13 cellular contexts compared by ENCODE assay signal in the genomic region with DNA sequence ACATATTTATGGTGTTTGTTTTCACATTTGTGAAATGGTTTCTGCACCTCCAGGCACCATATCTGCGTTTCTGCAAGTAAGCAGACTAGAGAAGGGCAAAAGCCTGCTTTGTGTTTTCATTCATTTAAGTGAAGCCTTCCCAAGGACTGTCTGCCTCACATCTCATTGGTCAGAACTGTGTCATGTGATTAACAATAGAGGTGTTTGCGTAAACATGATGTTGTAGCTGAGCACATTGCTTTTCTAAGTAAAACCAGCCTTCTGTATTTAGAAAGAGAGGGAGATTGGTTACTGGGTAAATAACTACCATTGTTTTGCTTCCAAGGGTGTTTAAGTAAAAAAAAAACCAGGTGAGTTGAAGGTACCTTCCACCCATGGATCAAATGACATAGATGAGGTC. TPM values are rescaled to one million over a fixed set of nuclear protein-coding genes. Genes with fewer than 3 reads are reported as not detected.
DNase-seq lines count a peak whose midpoint lies in the region; ATAC-seq and TF ChIP-seq lines count a peak whose summit lies in the region.
"Had no signal": no experiment of that assay in that cellular context is flagged by ENCODE, and none has a peak within 500 bp of the region (broad histone marks: within the 10 kb centered on the region; RNA-seq: fewer than 3 reads in every experiment).

No MANE protein-coding gene starts in this region.

- H3K27me3 Mint-ChIP-seq in activated CD8-positive, alpha-beta T cell treated with anti-CD3 and anti-CD28 coated beads, Interleukin-2, amount 10 ng/mL, durations not matched to agents 7 days and 5 days (ENCODE audit: low read depth), result no peaks in the 10 kb centered on the region
- no peaks in the 10 kb centered on the region for H3K27me3 Mint-ChIP-seq in activated CD8-positive, alpha-beta T cell treated with anti-CD3 and anti-CD28 coated beads for 36 hours
- no peaks in the 10 kb centered on the region for H3K27me3 Mint-ChIP-seq in stimulated activated naive CD8-positive, alpha-beta T cell treated with anti-CD3 and anti-CD28 coated beads, Interleukin-15, amount 100 ng/mL, for 72 hours

- peak overlapping the region; percentile 16 to 43 (median 22) for H3K27ac ChIP-seq in esophagus muscularis mucosa (replicated peaks in 1 of 4)
- H3K27ac ChIP-seq: A549, ascending aorta had no signal

- H3K4me3 ChIP-seq in esophagus muscularis mucosa, result no peak overlapping the region
- H3K4me3 ChIP-seq: A549, ascending aorta, HAP-1 had no signal

- peak overlapping the region; percentile 12 for H3K27ac Mint-ChIP-seq in activated CD8-positive, alpha-beta T cell treated with anti-CD3 and anti-CD28 coated beads, Interleukin-2, amount 10 ng/mL, durations not matched to agents 7 days and 5 days
- H3K27ac Mint-ChIP-seq in activated CD8-positive, alpha-beta T cell treated with anti-CD3 and anti-CD28 coated beads for 36 hours, result no peak overlapping the region
- H3K27ac Mint-ChIP-seq in stimulated activated naive CD8-positive, alpha-beta T cell treated with anti-CD3 and anti-CD28 coated beads, Interleukin-15, amount 100 ng/mL, for 72 hours, result peak overlapping the region in 1 of 2 donors; percentile 43

- H3K27me3 ChIP-seq in esophagus muscularis mucosa, result no peaks in the 10 kb centered on the region
- H3K27me3 ChIP-seq: ascending aorta had no signal

- H3K36me3 ChIP-seq in esophagus muscularis mucosa, result peaks cover 0 to 6% (median 0%) of the 10 kb centered on the region in 4 donors
- H3K36me3 ChIP-seq: HAP-1 had no signal

- POLR2A ChIA-PET in activated CD8-positive, alpha-beta T cell treated with anti-CD3 and anti-CD28 coated beads, Interleukin-2, amount 10 ng/mL, durations not matched to agents 7 days and 5 days (lab: Charles Lee), result no interaction called here
- POLR2A ChIA-PET in activated CD8-positive, alpha-beta T cell treated with anti-CD3 and anti-CD28 coated beads for 36 hours (lab: Charles Lee), result no interaction called here

- no peak for TF ChIP-seq EP300 in esophagus muscularis mucosa (IDR thresholded peaks at IDR 0.05)

- H3K36me3 Mint-ChIP-seq in activated CD8-positive, alpha-beta T cell treated with anti-CD3 and anti-CD28 coated beads, Interleukin-2, amount 10 ng/mL, durations not matched to agents 7 days and 5 days (ENCODE audit: low read depth), result no peaks in the 10 kb centered on the region
- no peaks in the 10 kb centered on the region for H3K36me3 Mint-ChIP-seq in activated CD8-positive, alpha-beta T cell treated with anti-CD3 and anti-CD28 coated beads for 36 hours (ENCODE audit: low read depth)

- no peak for ATAC-seq in activated CD8-positive, alpha-beta T cell treated with anti-CD3 and anti-CD28 coated beads, Interleukin-2, amount 10 ng/mL, durations not matched to agents 7 days and 5 days
- no peak for ATAC-seq in activated CD8-positive, alpha-beta T cell treated with anti-CD3 and anti-CD28 coated beads for 36 hours
- ATAC-seq in stimulated activated naive CD8-positive, alpha-beta T cell treated with anti-CD3 and anti-CD28 coated beads, Interleukin-15, amount 100 ng/mL, for 72 hours, result no peak
- ATAC-seq in HG03095 (IDR thresholded peaks at IDR 0.05; ENCODE audit: unreplicated experiment), result no peak
- ATAC-seq: A549 had no signal

- no peak for TF ChIP-seq POLR2A in esophagus muscularis mucosa (IDR thresholded peaks at IDR 0.05; ENCODE audit: low read depth)

- H3K4me1 ChIP-seq in esophagus muscularis mucosa, result peaks cover 8 to 30% (median 20%) of the 10 kb centered on the region in 4 donors
- H3K4me1 ChIP-seq: HAP-1 had no signal

- 94% methylated on average over 2 of the region's 2 CpGs for WGBS in esophagus muscularis mucosa

- intact Hi-C loops in activated CD8-positive, alpha-beta T cell treated with anti-CD3 and anti-CD28 coated beads for 36 hours (cut with micrococcal nuclease), result no loop called here
- intact Hi-C loops in esophagus muscularis mucosa (cut with DNase I), result loop anchor here (5.0 kb wide), 1 partner anchor 98 kb away; no protein-coding TSS in a partner anchor

- CTCF ChIA-PET in activated CD8-positive, alpha-beta T cell treated with anti-CD3 and anti-CD28 coated beads, Interleukin-2, amount 10 ng/mL, durations not matched to agents 7 days and 5 days (lab: Charles Lee), result interaction anchor here (1.0 kb wide), 1 partner anchor 100 kb away, joined by 3 read pairs; no protein-coding TSS in a partner anchor
- CTCF ChIA-PET in activated CD8-positive, alpha-beta T cell treated with anti-CD3 and anti-CD28 coated beads for 36 hours (lab: Charles Lee), result no interaction called here

- H3K9me3 ChIP-seq in esophagus muscularis mucosa, result peaks cover 0 to 5% (median 0%) of the 10 kb centered on the region in 4 donors
- H3K9me3 ChIP-seq: A549, ascending aorta, HAP-1 had no signal

- H3K4me3 Mint-ChIP-seq in activated CD8-positive, alpha-beta T cell treated with anti-CD3 and anti-CD28 coated beads, Interleukin-2, amount 10 ng/mL, durations not matched to agents 7 days and 5 days, result no peak overlapping the region
- no peak overlapping the region for H3K4me3 Mint-ChIP-seq in activated CD8-positive, alpha-beta T cell treated with anti-CD3 and anti-CD28 coated beads for 36 hours
- peak overlapping the region; percentile 46 to 50 for H3K4me3 Mint-ChIP-seq in stimulated activated naive CD8-positive, alpha-beta T cell treated with anti-CD3 and anti-CD28 coated beads, Interleukin-15, amount 100 ng/mL, for 72 hours
- H3K4me3 Mint-ChIP-seq: nephron progenitor cell had no signal

- H3K9me3 Mint-ChIP-seq in activated CD8-positive, alpha-beta T cell treated with anti-CD3 and anti-CD28 coated beads, Interleukin-2, amount 10 ng/mL, durations not matched to agents 7 days and 5 days (ENCODE audit: insufficient read depth), result no peaks in the 10 kb centered on the region
- H3K9me3 Mint-ChIP-seq in activated CD8-positive, alpha-beta T cell treated with anti-CD3 and anti-CD28 coated beads for 36 hours, result no peaks in the 10 kb centered on the region
- peaks cover 2 to 7% of the 10 kb centered on the region in 2 donors for H3K9me3 Mint-ChIP-seq in stimulated activated naive CD8-positive, alpha-beta T cell treated with anti-CD3 and anti-CD28 coated beads, Interleukin-15, amount 100 ng/mL, for 72 hours

- peaks cover 20% of the 10 kb centered on the region for H3K4me1 Mint-ChIP-seq in activated CD8-positive, alpha-beta T cell treated with anti-CD3 and anti-CD28 coated beads, Interleukin-2, amount 10 ng/mL, durations not matched to agents 7 days and 5 days (ENCODE audit: low read depth)
- peaks cover 26% of the 10 kb centered on the region for H3K4me1 Mint-ChIP-seq in activated CD8-positive, alpha-beta T cell treated with anti-CD3 and anti-CD28 coated beads for 36 hours (ENCODE audit: low read depth)
- peaks cover 74% of the 10 kb centered on the region for H3K4me1 Mint-ChIP-seq in stimulated activated naive CD8-positive, alpha-beta T cell treated with anti-CD3 and anti-CD28 coated beads, Interleukin-15, amount 100 ng/mL, for 72 hours

- no peak for DNase-seq in activated CD8-positive, alpha-beta T cell treated with anti-CD3 and anti-CD28 coated beads, Interleukin-2, amount 10 ng/mL, durations not matched to agents 7 days and 5 days
- DNase-seq in activated CD8-positive, alpha-beta T cell treated with anti-CD3 and anti-CD28 coated beads for 36 hours, result no peak
- DNase-seq in NCI-H748 treated with DMSO at 0.1 percent for 48 hours (lab: John Stamatoyannopoulos, UW) (peak; percentile 80), esophagus muscularis mucosa (ENCODE audit: extremely low spot score) (no peak), ureter (ENCODE audit: low spot score) (no peak), NCI-H1694 treated with DMSO at 0.1 percent for 48 hours (lab: John Stamatoyannopoulos, UW) (no peak)
- no peak for DNase-seq in stimulated activated naive CD8-positive, alpha-beta T cell treated with anti-CD3 and anti-CD28 coated beads, Interleukin-15, amount 100 ng/mL, for 72 hours
- DNase-seq: Karpas-422, nephron progenitor cell had no signal

- TF ChIP-seq CTCF in activated CD8-positive, alpha-beta T cell treated with anti-CD3 and anti-CD28 coated beads for 36 hours (IDR thresholded peaks at IDR 0.05), result no peak
- TF ChIP-seq CTCF in esophagus muscularis mucosa (IDR thresholded peaks at IDR 0.05), result no peak

RNA-seq across cellular contexts. Expression of gene SH3BGRL2, which starts 39.7 kb away (rescaled TPM):
- under 1 TPM; 0.13 TPM for total RNA-seq in activated CD8-positive, alpha-beta T cell treated with anti-CD3 and anti-CD28 coated beads, Interleukin-2, amount 10 ng/mL, durations not matched to agents 7 days and 5 days
- total RNA-seq in activated CD8-positive, alpha-beta T cell treated with anti-CD3 and anti-CD28 coated beads for 36 hours, result under 1 TPM; 0.54 to 0.70 TPM
- total RNA-seq in esophagus muscularis mucosa, result 10 to 100 TPM; 22.8 to 34.1 (median 31.6) TPM
- 50.4 TPM for total RNA-seq in ureter

Comparison
In these comparisons a context has a peak if more than half of its experiments do, and no peak if none do; other contexts are left out.
1. H3K4me3 Mint-ChIP-seq: peak in stimulated activated naive CD8-positive, alpha-beta T cell treated with anti-CD3 and anti-CD28 coated beads, Interleukin-15, amount 100 ng/mL, for 72 hours (2 of 2); none in activated CD8-positive, alpha-beta T cell treated with anti-CD3 and anti-CD28 coated beads, Interleukin-2, amount 10 ng/mL, durations not matched to agents 7 days and 5 days (single experiment) and activated CD8-positive, alpha-beta T cell treated with anti-CD3 and anti-CD28 coated beads for 36 hours (single experiment).
2. RNA of gene SH3BGRL2, which starts 39.7 kb away (total RNA-seq): 50.4 TPM in ureter (single experiment) and 22.8 to 34.1 TPM in esophagus muscularis mucosa; 0.54 to 0.70 TPM in activated CD8-positive, alpha-beta T cell treated with anti-CD3 and anti-CD28 coated beads for 36 hours and 0.13 TPM in activated CD8-positive, alpha-beta T cell treated with anti-CD3 and anti-CD28 coated beads, Interleukin-2, amount 10 ng/mL, durations not matched to agents 7 days and 5 days; every median in the first group is over 10 times any median in the second.